Comparison of ENCODE assay signal across 1 cellular context in genomic region chr3:190577225-190577624, GRCh38.
TF ChIP-seq lines count a peak whose summit lies in the region.

No MANE protein-coding gene starts in this region.

TF ChIP-seq in GM23338, 12 proteins besides CTCF, POLR2A, EP300 and RAD21:
- TF ChIP-seq ZNF462 (CRISPR knock-in tag; IDR thresholded peaks at IDR 0.05) (no peak), ZNF331 (CRISPR knock-in tag; IDR thresholded peaks at IDR 0.05; ENCODE audit: low read depth) (no peak), EZH2 (IDR thresholded peaks at IDR 0.05; ENCODE audit: low read depth, unreplicated experiment) (no peak), ZNF114 (CRISPR knock-in tag; IDR thresholded peaks at IDR 0.05) (no peak), EZH2phosphoT487 (IDR thresholded peaks at IDR 0.05; ENCODE audit: unreplicated experiment) (no peak), POLR2AphosphoS5 (IDR thresholded peaks at IDR 0.05; ENCODE audit: low read depth) (no peak), REST (IDR thresholded peaks at IDR 0.05; ENCODE audit: unreplicated experiment) (no peak), JUNB (IDR thresholded peaks at IDR 0.05; ENCODE audit: unreplicated experiment) (no peak), STAT1 (IDR thresholded peaks at IDR 0.05; ENCODE audit: unreplicated experiment) (no peak), NANOG (IDR thresholded peaks at IDR 0.05; ENCODE audit: borderline replicate concordance) (no peak), CREB1 (CRISPR knock-in tag; IDR thresholded peaks at IDR 0.05; ENCODE audit: low read depth) (no peak)
- TF ChIP-seq, protein P1, sequence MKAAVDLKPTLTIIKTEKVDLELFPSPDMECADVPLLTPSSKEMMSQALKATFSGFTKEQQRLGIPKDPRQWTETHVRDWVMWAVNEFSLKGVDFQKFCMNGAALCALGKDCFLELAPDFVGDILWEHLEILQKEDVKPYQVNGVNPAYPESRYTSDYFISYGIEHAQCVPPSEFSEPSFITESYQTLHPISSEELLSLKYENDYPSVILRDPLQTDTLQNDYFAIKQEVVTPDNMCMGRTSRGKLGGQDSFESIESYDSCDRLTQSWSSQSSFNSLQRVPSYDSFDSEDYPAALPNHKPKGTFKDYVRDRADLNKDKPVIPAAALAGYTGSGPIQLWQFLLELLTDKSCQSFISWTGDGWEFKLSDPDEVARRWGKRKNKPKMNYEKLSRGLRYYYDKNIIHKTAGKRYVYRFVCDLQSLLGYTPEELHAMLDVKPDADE (IDR thresholded peaks at IDR 0.05) = no peak
